ENCODE assay signal across 15 cellular contexts in genomic region chr5:4212071-4212739, GRCh38.
A peak's percentile ranks its signal among the peaks of the same experiment; 100 is the strongest.
DNase-seq lines count a peak whose midpoint lies in the region; ATAC-seq and TF ChIP-seq lines count a peak whose summit lies in the region.
"Had no signal": no experiment of that assay in that cellular context is flagged by ENCODE, and none has a peak within 500 bp of the region (broad histone marks: within the 10 kb centered on the region; RNA-seq: fewer than 3 reads in every experiment).

No MANE protein-coding gene starts in this region.

- H2BK5ac ChIP-seq in H9 (ENCODE audit: insufficient read length, low read length), result no peak overlapping the region

- H2BK12ac ChIP-seq in H9 (ENCODE audit: insufficient read length, low read depth, low read length), result no peak overlapping the region

- DNase-seq in H9, result no peak
- no peak for DNase-seq in NT2/D1 (ENCODE audit: low read depth, low spot score)
- peak; percentile 84 for DNase-seq in esophagus muscularis mucosa (ENCODE audit: extremely low spot score)
- DNase-seq in neural progenitor cell (ENCODE audit: low spot score), result no peak
- no peak for DNase-seq in stimulated activated CD4-positive, alpha-beta T cell treated with anti-CD3 and anti-CD28 coated beads, Interleukin-4, amount 100 ng/mL, for 1 hour
- no peak for DNase-seq in naive thymus-derived CD8-positive, alpha-beta T cell
- DNase-seq: C1 segment of cervical spinal cord; CD4-positive, alpha-beta T cell; DMS79; GOT3; HCEC 1CT had no signal

- H4K91ac ChIP-seq in H9 (ENCODE audit: insufficient read length, low read depth, low read length), result no peak overlapping the region

- H3K56ac ChIP-seq in H9 (ENCODE audit: insufficient read length, low read depth, low read length), result no peak overlapping the region

- peak overlapping the region in 2 of 3 experiments; percentile 67 to 94; a peak in 5 of 7 replicates for H3K27ac Mint-ChIP-seq in H9
- peak overlapping the region; percentile 44 for H3K27ac Mint-ChIP-seq in neural progenitor cell
- H3K27ac Mint-ChIP-seq in naive thymus-derived CD8-positive, alpha-beta T cell, result no peak overlapping the region
- H3K27ac Mint-ChIP-seq: B cell; CD4-positive, alpha-beta T cell had no signal

- TF ChIP-seq POLR2A in esophagus muscularis mucosa (IDR thresholded peaks at IDR 0.05; ENCODE audit: low read depth), result no peak

- H3K4me1 ChIP-seq in H9 (ENCODE audit: insufficient read depth, low read length) (peaks cover 11% of the 10 kb centered on the region; the same call in 1 of the 2 replicates), NT2/D1 (ENCODE audit: insufficient read depth, insufficient read length) (peaks cover 9% of the 10 kb centered on the region), esophagus muscularis mucosa (no peaks in the 10 kb centered on the region), neural progenitor cell (peaks cover 30% of the 10 kb centered on the region)

- no peaks in the 10 kb centered on the region for H3K36me3 ChIP-seq in NT2/D1 (ENCODE audit: insufficient read depth, insufficient read length, low read length)
- no peaks in the 10 kb centered on the region for H3K36me3 ChIP-seq in esophagus muscularis mucosa
- H3K36me3 ChIP-seq in neural progenitor cell, result no peaks in the 10 kb centered on the region

- H3K36me3 Mint-ChIP-seq in H9 (ENCODE audit: insufficient read depth in 1 of 3, low read depth in 3 of 3) (peaks cover 0 to 6% (median 3%) of the 10 kb centered on the region in 3 experiments; a peak in 4 of 7 replicates), neural progenitor cell (no peaks in the 10 kb centered on the region)
- peaks cover 0 to 2% (median 0%) of the 10 kb centered on the region in 3 donors for H3K36me3 Mint-ChIP-seq in naive thymus-derived CD8-positive, alpha-beta T cell

- H3K79me2 ChIP-seq in H9 (ENCODE audit: insufficient read depth, low read length) (no peaks in the 10 kb centered on the region), neural progenitor cell (ENCODE audit: low read depth) (no peaks in the 10 kb centered on the region)

- H4K8ac ChIP-seq in H9 (replicated peaks; ENCODE audit: insufficient read length, low read depth, low read length), result no peak overlapping the region

- no peak for ATAC-seq in naive thymus-derived CD8-positive, alpha-beta T cell
- ATAC-seq in HG03432 (IDR thresholded peaks at IDR 0.05; ENCODE audit: unreplicated experiment) (no peak), GM18511 (IDR thresholded peaks at IDR 0.05; ENCODE audit: unreplicated experiment) (no peak)
- ATAC-seq: K562 had no signal

- H4K20me1 ChIP-seq in H9 (ENCODE audit: control insufficient read depth, insufficient read depth, insufficient read length), result no peaks in the 10 kb centered on the region
- H4K20me1 ChIP-seq in neural progenitor cell (ENCODE audit: low read depth), result peaks cover 16% of the 10 kb centered on the region

- H3F3A ChIP-seq in neural progenitor cell (ENCODE audit: low read depth), result peaks cover 33% of the 10 kb centered on the region

- no peak overlapping the region for H3K18ac ChIP-seq in H9 (ENCODE audit: insufficient read length, low read depth, low read length)

- TF ChIP-seq CTCF in H9 (conservative IDR thresholded peaks at IDR 0.05) (no peak), esophagus muscularis mucosa (IDR thresholded peaks at IDR 0.05) (no peak), neural progenitor cell (IDR thresholded peaks at IDR 0.05) (no peak)

- H3K4me1 Mint-ChIP-seq in H9 (peaks cover 44 to 49% of the 10 kb centered on the region in 2 experiments), neural progenitor cell (peaks cover 50% of the 10 kb centered on the region)
- no peaks in the 10 kb centered on the region for H3K4me1 Mint-ChIP-seq in naive thymus-derived CD8-positive, alpha-beta T cell
- H3K4me1 Mint-ChIP-seq: B cell had no signal

- no peaks in the 10 kb centered on the region for H3K27me3 ChIP-seq in H9 (ENCODE audit: insufficient read depth, low read length)
- H3K27me3 ChIP-seq in NT2/D1 (ENCODE audit: insufficient read depth, insufficient read length), result peaks cover 60% of the 10 kb centered on the region
- H3K27me3 ChIP-seq in esophagus muscularis mucosa, result peaks cover 0 to 6% (median 0%) of the 10 kb centered on the region in 4 donors
- peaks cover 33% of the 10 kb centered on the region for H3K27me3 ChIP-seq in neural progenitor cell

- H2BK15ac ChIP-seq in H9 (ENCODE audit: low read depth, low read length), result no peak overlapping the region

- H3K9me3 ChIP-seq in H9 (ENCODE audit: control insufficient read depth, low read depth, low read length) (no peaks in the 10 kb centered on the region), NT2/D1 (ENCODE audit: insufficient read depth, low read length) (peaks cover 11% of the 10 kb centered on the region; the same call in 1 of the 2 replicates), esophagus muscularis mucosa (no peaks in the 10 kb centered on the region), neural progenitor cell (ENCODE audit: low read depth) (no peaks in the 10 kb centered on the region)

- no peak overlapping the region for H2BK20ac ChIP-seq in H9 (ENCODE audit: low read depth, low read length, poor library complexity, severe bottlenecking)

- H3K79me1 ChIP-seq in H9 (ENCODE audit: insufficient read depth, low read depth, low read length, poor library complexity, severe bottlenecking), result no peaks in the 10 kb centered on the region

- no peak overlapping the region for H3K14ac ChIP-seq in H9 (ENCODE audit: insufficient read depth, low read length)

- WGBS in H9 (ENCODE audit: extremely low coverage, insufficient read length, low lambda C conversion rate), result no CpG with 5 or more reads among the region's 9 CpGs
- WGBS in esophagus muscularis mucosa, result 81% methylated on average over 9 of the region's 9 CpGs

- no peak overlapping the region for H3K4me2 ChIP-seq in H9 (ENCODE audit: insufficient read depth, insufficient read length, low read length)
- H3K4me2 ChIP-seq in neural progenitor cell, result peak overlapping the region; percentile 65

- no peak for TF ChIP-seq EP300 in esophagus muscularis mucosa (IDR thresholded peaks at IDR 0.05)

- H4K5ac ChIP-seq in H9 (ENCODE audit: insufficient read length, low read depth, low read length), result no peak overlapping the region

- no peaks in the 10 kb centered on the region for H3K23me2 ChIP-seq in H9 (ENCODE audit: insufficient read length, low read depth, low read length, poor library complexity, severe bottlenecking)

- H3K4ac ChIP-seq in H9 (ENCODE audit: low read depth, low read length), result no peak overlapping the region

- no peak overlapping the region for H2BK120ac ChIP-seq in H9 (ENCODE audit: low read depth, low read length, poor library complexity, severe bottlenecking)

- H3K4me3 ChIP-seq in NT2/D1 (ENCODE audit: insufficient read length, low read depth) (no peak overlapping the region), esophagus muscularis mucosa (no peak overlapping the region), neural progenitor cell (peak overlapping the region; percentile 26)
- H3K4me3 ChIP-seq: K562 had no signal

- H2AFZ ChIP-seq in H9 (ENCODE audit: low read length) (no peak overlapping the region), neural progenitor cell (replicated peaks) (no peak overlapping the region)

- H3K27ac ChIP-seq in H9 (ENCODE audit: insufficient read length, low read depth, low read length) (no peak overlapping the region), esophagus muscularis mucosa (replicated peaks in 1 of 4) (no peak overlapping the region), neural progenitor cell (peak overlapping the region; percentile 77)

- no peak overlapping the region for H3K23ac ChIP-seq in H9 (ENCODE audit: insufficient read length, low read depth, low read length)

- H3K4me3 Mint-ChIP-seq in H9, result no peak overlapping the region; a peak in 1 of 5 replicates
- H3K4me3 Mint-ChIP-seq in neural progenitor cell, result no peak overlapping the region
- H3K4me3 Mint-ChIP-seq in naive thymus-derived CD8-positive, alpha-beta T cell, result no peak overlapping the region
- H3K4me3 Mint-ChIP-seq: B cell; CD4-positive, alpha-beta T cell had no signal

- POLR2A ChIA-PET in naive thymus-derived CD8-positive, alpha-beta T cell (lab: Charles Lee), result no interaction called here

- H3K9ac ChIP-seq in H9 (ENCODE audit: extremely low read depth, insufficient read length, low read length) (no peak overlapping the region), NT2/D1 (ENCODE audit: insufficient read length, low read depth) (peak overlapping the region; percentile 39), neural progenitor cell (no peak overlapping the region)

- intact Hi-C loops in esophagus muscularis mucosa (cut with DNase I), result no loop called here

- H2AK5ac ChIP-seq in H9 (ENCODE audit: insufficient read length, low read length), result no peak overlapping the region

- H3K9me3 Mint-ChIP-seq in H9, result peaks cover 4 to 7% of the 10 kb centered on the region in 2 experiments; a peak in 3 of 5 replicates
- H3K9me3 Mint-ChIP-seq in neural progenitor cell, result peaks cover 20% of the 10 kb centered on the region
- H3K9me3 Mint-ChIP-seq in naive thymus-derived CD8-positive, alpha-beta T cell, result peaks cover 0 to 28% (median 0%) of the 10 kb centered on the region in 9 donors

- no peak overlapping the region for H3T11ph ChIP-seq in H9 (ENCODE audit: low read length)

- peaks cover 36% of the 10 kb centered on the region for H3K27me3 Mint-ChIP-seq in H9 (ENCODE audit: low read depth)
- peaks cover 12% of the 10 kb centered on the region for H3K27me3 Mint-ChIP-seq in neural progenitor cell (ENCODE audit: insufficient read depth, low read depth)
- H3K27me3 Mint-ChIP-seq in naive thymus-derived CD8-positive, alpha-beta T cell, result no peaks in the 10 kb centered on the region
- H3K27me3 Mint-ChIP-seq: B cell; CD4-positive, alpha-beta T cell had no signal

Comparison
In these comparisons a context has a peak if more than half of its experiments do, and no peak if none do; other contexts are left out.
1. H3K27ac Mint-ChIP-seq: peak in H9 (2 of 3) and neural progenitor cell (single experiment); none in naive thymus-derived CD8-positive, alpha-beta T cell (0 of 10).